In genomic region chr1:7888248-7889010, GRCh38 we compare ENCODE assay signal across 22 cellular contexts. TPM values are rescaled to one million over a fixed set of nuclear protein-coding genes. Genes with fewer than 3 reads are reported as not detected.
DNase-seq lines count a peak whose midpoint lies in the region; ATAC-seq and TF ChIP-seq lines count a peak whose summit lies in the region.
"Had no signal": no experiment of that assay in that cellular context is flagged by ENCODE, and none has a peak within 500 bp of the region (broad histone marks: within the 10 kb centered on the region; RNA-seq: fewer than 3 reads in every experiment).

No MANE protein-coding gene starts in this region.

- in situ Hi-C loops in KBM-7 (cut with MboI; ENCODE audit: low pct_unique_long_range_greater_than_20kb, low sequenced_read_pairs): no loop called here

- no peaks in the 10 kb centered on the region for H3K27me3 ChIP-seq in A673 (replicated peaks; ENCODE audit: insufficient read depth, low read depth, low read length, poor library complexity)
- H3K27me3 ChIP-seq: SJSA1 had no signal

- H3K9me3 ChIP-seq in A673 (ENCODE audit: low read depth, low read length, poor library complexity, severe bottlenecking): no peaks in the 10 kb centered on the region
- H3K9me3 ChIP-seq: SJSA1 had no signal

- no peak overlapping the region for H3K27ac ChIP-seq in A673 (ENCODE audit: low read depth, low read length, poor library complexity, severe bottlenecking)
- H3K27ac ChIP-seq: PC-9, SJSA1 had no signal

- intact Hi-C loops in A673 (cut with micrococcal nuclease; ENCODE audit: unreplicated experiment): no loop called here

- peaks cover 7% of the 10 kb centered on the region for H3K4me1 ChIP-seq in A673 (ENCODE audit: insufficient read depth, low read length, poor library complexity, severe bottlenecking)

- POLR2A ChIA-PET in A673 (lab: Charles Lee; ENCODE audit: low non-redundant PET): no interaction called here

- DNase-seq in A673 (ENCODE audit: low spot score): peak; percentile 41
- peak; percentile 17 for DNase-seq in GM04504 (ENCODE audit: low read depth)
- peak; percentile 83 for DNase-seq in fibroblast of the aortic adventitia (ENCODE audit: low read depth)
- DNase-seq in KBM-7: no peak
- DNase-seq: activated CD4-positive, CD25-positive, alpha-beta regulatory T cell; activated naive CD8-positive, alpha-beta T cell treated with anti-CD3 and anti-CD28 coated beads, Interleukin-2, amount 10 ng/mL, durations not matched to agents 7 days and 5 days; CD8-positive, alpha-beta memory T cell; DND-41; left cardiac atrium; NCI-H1417; NCI-H69; PC-9; T-helper 2 cell had no signal

- TF ChIP-seq CTCF in A673 (conservative IDR thresholded peaks at IDR 0.05; ENCODE audit: low read depth, low read length) (no peak), fibroblast of the aortic adventitia (IDR thresholded peaks at IDR 0.05; ENCODE audit: insufficient read depth, low read length) (no peak)

- no peak; the same call in 1 of the 3 replicates for ATAC-seq in SK-N-SH treated with all-trans-retinoic acid at 6 μM for 48 hours
- ATAC-seq in HG03521 (IDR thresholded peaks at IDR 0.05; ENCODE audit: unreplicated experiment): no peak
- no peak for ATAC-seq in HG03432 (IDR thresholded peaks at IDR 0.05; ENCODE audit: unreplicated experiment)
- ATAC-seq in GM18520 (IDR thresholded peaks at IDR 0.05; ENCODE audit: unreplicated experiment): no peak

- H3K4me3 ChIP-seq in A673 (ENCODE audit: low read depth, low read length, poor library complexity, severe bottlenecking) (no peak overlapping the region), fibroblast of the aortic adventitia (ENCODE audit: low read depth, low read length) (no peak overlapping the region)
- H3K4me3 ChIP-seq: PC-9, SJSA1 had no signal

- BruUV-seq in A673 (replicated peaks; lab: Mats Ljungman, UMichigan): no TSS peak

- CTCF ChIA-PET in A673 (lab: Charles Lee): no interaction called here

- no peaks in the 10 kb centered on the region for H3K36me3 ChIP-seq in A673 (ENCODE audit: insufficient read depth, low read length, poor library complexity, severe bottlenecking)
- H3K36me3 ChIP-seq: SJSA1 had no signal

TF ChIP-seq in SK-N-SH treated with all-trans-retinoic acid at 6 μM for 48 hours, 23 proteins besides CTCF, POLR2A, EP300 and RAD21:
- TF ChIP-seq ZFP3 (CRISPR knock-in tag; IDR thresholded peaks at IDR 0.05): no peak
- peak; percentile 89 for TF ChIP-seq ZNF70 (CRISPR knock-in tag; IDR thresholded peaks at IDR 0.05)
- no peak for TF ChIP-seq ARNTL (CRISPR knock-in tag; IDR thresholded peaks at IDR 0.05; ENCODE audit: borderline replicate concordance, low read depth)
- TF ChIP-seq PATZ1 (CRISPR knock-in tag; IDR thresholded peaks at IDR 0.05; ENCODE audit: borderline replicate concordance): no peak

RNA-seq across cellular contexts. Expression of gene UTS2, which starts 35.6 kb away (rescaled TPM):
- total RNA-seq in A673 (2021): 13.8 and 31.0 TPM in 2 replicates
- total RNA-seq in fibroblast of the aortic adventitia (ENCODE audit: low replicate concordance): not detected in 2 replicates
- total RNA-seq: endothelial cell of umbilical vein, glomerular endothelial cell, left cardiac atrium, pulmonary artery endothelial cell, SJSA1, temporal lobe had no signal

RNA-seq across cellular contexts. Expression of gene TNFRSF9, which starts 52.2 kb away (rescaled TPM):
- total RNA-seq in A673 (2021) (1.4 and 1.8 TPM in 2 replicates), fibroblast of the aortic adventitia (ENCODE audit: low replicate concordance) (under 0.01 and 0.90 TPM in 2 replicates)
- total RNA-seq: temporal lobe had no signal

Comparison
In these comparisons a context has a peak if more than half of its experiments do, and no peak if none do; other contexts are left out.
1. RNA of gene UTS2, which starts 35.6 kb away (total RNA-seq): 13.8 to 31.0 TPM in A673; not detected in fibroblast of the aortic adventitia; every median in the first group is over 10 times any median in the second.